33 cellular contexts compared by ENCODE assay signal in genomic region chr15:72698938-72699337, GRCh38. TPM values are rescaled to one million over a fixed set of nuclear protein-coding genes. Genes with fewer than 3 reads are reported as not detected.
"Had no signal": no experiment of that assay in that cellular context is flagged by ENCODE, and none has a peak within 500 bp of the region (broad histone marks: within the 10 kb centered on the region; RNA-seq: fewer than 3 reads in every experiment).

No MANE protein-coding gene starts in this region.

- H3K4me3 ChIP-seq: ascending aorta, cardiac muscle cell had no signal

- H3K4me1 ChIP-seq: ascending aorta had no signal

- DNase-seq: activated B cell treated with CpG ODN at 0.5 μM for 24 hours; activated CD4-positive, alpha-beta memory T cell treated with anti-CD3 and anti-CD28 coated beads, Interleukin-2, amount 10 ng/mL, durations not matched to agents 7 days and 5 days; activated CD4-positive, alpha-beta T cell treated with anti-CD3 and anti-CD28 coated beads for 48 hours; activated CD4-positive, alpha-beta T cell treated with anti-CD3 and anti-CD28 coated beads, Interleukin-2, amount 10 ng/mL, durations not matched to agents 7 days and 5 days; activated CD4-positive, alpha-beta T cell treated with anti-CD3 and anti-CD28 coated beads, Interleukin-2, amount 50 U/mL, for 48 hours; activated CD4-positive, CD25-positive, alpha-beta regulatory T cell treated with anti-CD3 and anti-CD28 coated beads, Interleukin-2, amount 50 U/mL, for 72 hours; activated CD8-positive, alpha-beta memory T cell treated with anti-CD3 and anti-CD28 coated beads for 24 hours; activated CD8-positive, alpha-beta memory T cell treated with anti-CD3 and anti-CD28 coated beads, Interleukin-2, amount 10 ng/mL, durations not matched to agents 7 days and 5 days; activated CD8-positive, alpha-beta memory T cell treated with anti-CD3 and anti-CD28 coated beads, Interleukin-2, amount 50 U/mL, for 48 hours; activated CD8-positive, alpha-beta T cell treated with anti-CD3 and anti-CD28 coated beads, Interleukin-2, amount 10 ng/mL, durations not matched to agents 7 days and 5 days; activated effector memory CD4-positive, alpha-beta T cell treated with Interleukin-2 at 50 U/mL for 16 hours; activated gamma-delta T cell; activated naive CD4-positive, alpha-beta T cell treated with anti-CD3 and anti-CD28 coated beads, Interleukin-2, amount 10 ng/mL, durations not matched to agents 7 days and 5 days; activated naive CD4-positive, alpha-beta T cell treated with Interleukin-2 at 50 U/mL for 16 hours; activated naive CD8-positive, alpha-beta T cell treated with anti-CD3 and anti-CD28 coated beads, Interleukin-2, amount 10 ng/mL, durations not matched to agents 7 days and 5 days; activated naive CD8-positive, alpha-beta T cell treated with anti-CD3 and anti-CD28 coated beads, Interleukin-2, amount 50 U/mL, for 24 hours; activated T-cell treated with anti-CD3 and anti-CD28 coated beads, Interleukin-2, amount 50 U/mL, for 24 hours; activated T-cell treated with anti-CD3 and anti-CD28 coated beads, Interleukin-2, amount 50 U/mL, for 48 hours; amygdala; anterior cingulate cortex; caudate nucleus; cerebellar nuclear complex; T-helper 1 cell; T-helper 2 cell; T-helper 9 cell had no signal

- H3K36me3 ChIP-seq: ascending aorta, cardiac muscle cell had no signal

- ATAC-seq: activated CD8-positive, alpha-beta memory T cell treated with anti-CD3 and anti-CD28 coated beads, Interleukin-2, amount 10 ng/mL, durations not matched to agents 7 days and 5 days; activated CD8-positive, alpha-beta T cell treated with anti-CD3 and anti-CD28 coated beads, Interleukin-2, amount 10 ng/mL, durations not matched to agents 7 days and 5 days; activated naive CD8-positive, alpha-beta T cell treated with anti-CD3 and anti-CD28 coated beads, Interleukin-2, amount 50 U/mL, for 24 hours had no signal

- FAIRE-seq: bronchial epithelial cell, TTC549 had no signal

- H3K9me3 ChIP-seq: ascending aorta had no signal

- H3K27me3 ChIP-seq: ascending aorta, cardiac muscle cell had no signal

- H3K27ac ChIP-seq: ascending aorta, cardiac muscle cell, VCaP had no signal

RNA-seq across cellular contexts. Expression of gene HIGD2B, which starts 13.0 kb away (rescaled TPM):
- total RNA-seq: activated CD4-positive, alpha-beta T cell treated with anti-CD3 and anti-CD28 coated beads, Interleukin-2, amount 10 ng/mL, durations not matched to agents 7 days and 5 days; ascending aorta; bronchial epithelial cell; cardiac muscle cell; chondrocyte had no signal
- polyA plus RNA-seq: cardiac muscle cell had no signal

RNA-seq across cellular contexts. Expression of gene GOLGA6B, which starts 44.4 kb away (rescaled TPM):
- total RNA-seq: activated B cell treated with CpG ODN at 0.5 μM for 24 hours; activated CD4-positive, alpha-beta memory T cell treated with anti-CD3 and anti-CD28 coated beads, Interleukin-2, amount 10 ng/mL, durations not matched to agents 7 days and 5 days; activated CD4-positive, alpha-beta T cell treated with anti-CD3 and anti-CD28 coated beads, Interleukin-2, amount 10 ng/mL, durations not matched to agents 7 days and 5 days; activated CD8-positive, alpha-beta memory T cell treated with anti-CD3 and anti-CD28 coated beads, Interleukin-2, amount 10 ng/mL, durations not matched to agents 7 days and 5 days; activated CD8-positive, alpha-beta T cell treated with anti-CD3 and anti-CD28 coated beads, Interleukin-2, amount 10 ng/mL, durations not matched to agents 7 days and 5 days; activated naive CD8-positive, alpha-beta T cell treated with anti-CD3 and anti-CD28 coated beads, Interleukin-2, amount 10 ng/mL, durations not matched to agents 7 days and 5 days; activated T-helper 2 cell treated with anti-CD3 and anti-CD28 coated beads, Interferon-gamma antibody, Interleukin-2, Interleukin-4, amounts not matched to agents 10 μg/mL and 5 μg/mL and 100 μg/mL, durations not matched to agents 14 hours and 24 hours and 36 hours; ascending aorta; bronchial epithelial cell had no signal
- polyA plus RNA-seq: adipose tissue, cardiac muscle cell had no signal
